ENCODE assay signal across 8 cellular contexts in the genomic region with DNA sequence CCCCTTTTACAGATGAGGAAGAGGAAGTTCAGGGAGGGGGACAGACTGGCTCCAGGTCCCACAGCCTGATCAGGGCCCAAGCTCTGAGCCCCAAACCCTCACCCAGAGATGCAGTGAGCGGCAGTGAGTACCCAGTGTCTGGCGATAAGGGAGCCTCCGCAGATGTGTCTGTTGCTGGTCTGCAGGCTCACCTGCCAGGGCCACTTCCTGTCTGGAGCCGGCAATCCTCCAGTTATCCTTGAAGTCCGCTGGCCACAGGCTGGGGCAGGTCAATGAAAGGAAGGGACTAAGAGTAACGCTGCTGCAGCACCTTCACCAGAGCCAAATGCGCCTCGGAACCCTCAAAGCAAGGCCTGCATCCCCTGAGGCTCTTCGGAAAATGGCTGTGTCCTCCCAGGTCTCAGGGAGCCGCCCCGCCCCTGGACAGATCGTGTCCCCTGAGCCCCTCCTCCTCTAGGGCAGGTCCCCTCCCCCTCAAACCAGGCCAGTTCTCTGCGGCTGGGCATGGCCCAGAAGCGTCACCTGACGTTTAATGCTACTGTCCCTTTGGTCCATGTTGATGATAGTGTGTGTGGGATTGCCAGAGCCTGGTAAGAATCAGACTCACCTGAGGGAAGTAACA. TPM values are rescaled to one million over a fixed set of nuclear protein-coding genes. Genes with fewer than 3 reads are reported as not detected.
A peak's percentile ranks its signal among the peaks of the same experiment; 100 is the strongest.
DNase-seq lines count a peak whose midpoint lies in the region; ATAC-seq lines count a peak whose summit lies in the region.

No MANE protein-coding gene starts in this region.

- peak overlapping the region; percentile 77 for H3K4me3 Mint-ChIP-seq in T-helper 17 cell

- H3K4me1 ChIP-seq in rectal smooth muscle tissue (ENCODE audit: control insufficient read depth, insufficient read depth, low read length): no peaks in the 10 kb centered on the region

- H3K27ac Mint-ChIP-seq in T-helper 17 cell: no peak overlapping the region

- no peaks in the 10 kb centered on the region for H3K27me3 Mint-ChIP-seq in T-helper 17 cell

- H3K4me3 ChIP-seq in iPS-11a (ENCODE audit: low read depth, low read length) (peak overlapping the region; percentile 39), rectal smooth muscle tissue (ENCODE audit: low read length) (peak overlapping the region; percentile 38)

- H3K27ac ChIP-seq in rectal smooth muscle tissue (ENCODE audit: low read depth, low read length): no peak overlapping the region

- no peak overlapping the region for H3K9ac ChIP-seq in rectal smooth muscle tissue (ENCODE audit: low read length)

- H3K9me3 ChIP-seq in T-helper 17 cell (ENCODE audit: control insufficient read depth, low read length, poor library complexity, severe bottlenecking): no peaks in the 10 kb centered on the region

- H3K36me3 ChIP-seq in rectal smooth muscle tissue (ENCODE audit: control insufficient read depth, insufficient read depth, low read length): no peaks in the 10 kb centered on the region

- H3K4me1 Mint-ChIP-seq in T-helper 17 cell: peaks cover 21% of the 10 kb centered on the region

- H3K27me3 ChIP-seq in rectal smooth muscle tissue (ENCODE audit: control insufficient read depth, insufficient read depth, low read length): peaks cover 2% of the 10 kb centered on the region

- ATAC-seq in T-helper 17 cell: no peak
- ATAC-seq in GM21526 (IDR thresholded peaks at IDR 0.05; ENCODE audit: low FRiP score, unreplicated experiment): no peak

- no peaks in the 10 kb centered on the region for H3K36me3 Mint-ChIP-seq in T-helper 17 cell (ENCODE audit: low read depth)

- DNase-seq in DMS79 (lab: John Stamatoyannopoulos, UW) (peak; percentile 8), T-helper 17 cell (no peak), AG08395 (ENCODE audit: low spot score) (no peak), NAMALWA (ENCODE audit: low spot score) (no peak)
- no peak for DNase-seq in stimulated activated CD4-positive, alpha-beta T cell treated with anti-CD3 and anti-CD28 coated beads, Interleukin-4, amount 100 ng/mL, for 4 hours

RNA-seq across cellular contexts. Expression of a gene that starts 51.5 kb away (rescaled TPM):
- not detected for total RNA-seq in T-helper 17 cell
